15 cellular contexts compared by ENCODE assay signal in genomic region chr9:127583605-127584053, GRCh38. TPM values are rescaled to one million over a fixed set of nuclear protein-coding genes. Genes with fewer than 3 reads are reported as not detected.
DNase-seq lines count a peak whose midpoint lies in the region; ATAC-seq, FAIRE-seq and TF ChIP-seq lines count a peak whose summit lies in the region.
"Had no signal": no experiment of that assay in that cellular context is flagged by ENCODE, and none has a peak within 500 bp of the region (broad histone marks: within the 10 kb centered on the region; RNA-seq: fewer than 3 reads in every experiment).

No MANE protein-coding gene starts in this region.

- H3K9ac ChIP-seq in K562 (ENCODE audit: insufficient read depth in 1 of 2, low read depth in 2 of 2, low read length in 2 of 2) = no peak overlapping the region

- TF ChIP-seq POLR2A in K562 (conservative IDR thresholded peaks at IDR 0.05) = no peak
- no peak for TF ChIP-seq POLR2A in upper lobe of left lung (IDR thresholded peaks at IDR 0.05)

- TF ChIP-seq CTCF in K562 (IDR thresholded peaks at IDR 0.05 in 2 of 3, conservative IDR thresholded peaks at IDR 0.05 in 1 of 3; ENCODE audit: insufficient read depth in 2 of 3, low read depth in 1 of 3, low read length in 3 of 3) (no peak), upper lobe of left lung (IDR thresholded peaks at IDR 0.05) (peak in 1 of 6 experiments; percentile 5), D721Med (IDR thresholded peaks at IDR 0.05; ENCODE audit: insufficient read depth, missing control alignments) (no peak)

- in situ Hi-C loops in K562 (cut with MboI) = loop anchor here (10.0 kb wide), 1 partner anchor 379 kb away; no protein-coding TSS in a partner anchor
- in situ Hi-C loops in G401 (cut with HindIII; ENCODE audit: low sequenced_read_pairs) = no loop called here

- no peaks in the 10 kb centered on the region for H3K9me1 ChIP-seq in K562 (ENCODE audit: control insufficient read depth, insufficient read depth, low read length)

- H3K27ac ChIP-seq in K562 (ENCODE audit: extremely low read depth, low read depth, low read length) (no peak overlapping the region), upper lobe of left lung (peak overlapping the region; percentile 26 to 76 (median 60))

- H3K27me3 ChIP-seq in K562 (ENCODE audit: control insufficient read depth in 2 of 2, insufficient read depth in 2 of 2, low read length in 2 of 2) (no peaks in the 10 kb centered on the region), upper lobe of left lung (no peaks in the 10 kb centered on the region)

- H3K4me3 ChIP-seq in K562 = no peak overlapping the region
- no peak overlapping the region for H3K4me3 ChIP-seq in upper lobe of left lung

- H3K36me3 ChIP-seq in K562 (ENCODE audit: control insufficient read depth, insufficient read depth, low read length) (no peaks in the 10 kb centered on the region), upper lobe of left lung (no peaks in the 10 kb centered on the region)

- TF ChIP-seq EP300 in K562 (IDR thresholded peaks at IDR 0.05; ENCODE audit: low read length) (no peak), upper lobe of left lung (IDR thresholded peaks at IDR 0.05) (no peak)

- no peak for ATAC-seq in K562
- no peak for ATAC-seq in upper lobe of left lung (ENCODE audit: low FRiP score in 2 of 2)
- ATAC-seq: left ventricle myocardium superior; stimulated activated memory B cell treated with anti-CD40 and anti-IgM and Interleukin-4, amounts not matched to agents 10 μg/mL and 1 μg/mL and 100 μg/mL, for 72 hours had no signal

- no peaks in the 10 kb centered on the region for H4K20me1 ChIP-seq in K562 (replicated peaks; ENCODE audit: control insufficient read depth, insufficient read depth, low read length)

- H3K9me3 ChIP-seq in K562 (replicated peaks; ENCODE audit: control insufficient read depth, insufficient read depth, low read depth, low read length) (no peaks in the 10 kb centered on the region), upper lobe of left lung (no peaks in the 10 kb centered on the region)

- POLR2A ChIA-PET in K562 (lab: Yijun Ruan, JAX) = interaction anchor here (1.3 kb wide), 1 partner anchor 75 kb away, joined by 3 read pairs; no protein-coding TSS in a partner anchor

- WGBS in K562 (ENCODE audit: insufficient coverage, low coverage, missing lambda C conversion rate) = 20% methylated on average over 1 of the region's 1 CpG
- 24 to 35% methylated on average over 1 of the region's 1 CpG for WGBS in upper lobe of left lung, 2 donors

- peak; percentile 42 for DNase-seq in SIG-M5 treated with dmso at 0.1 percent for 504 hours (lab: John Stamatoyannopoulos, UW; ENCODE audit: unreplicated experiment)
- DNase-seq in SIG-M5 (lab: John Stamatoyannopoulos, UW) = no peak
- no peak for DNase-seq in K562 (ENCODE audit: extremely low read depth in 1 of 4, low spot score in 3 of 4)
- DNase-seq in iris pigment epithelial cell (ENCODE audit: low read depth) = peak; percentile 76
- no peak for DNase-seq in upper lobe of left lung
- no peak for DNase-seq in D721Med (ENCODE audit: insufficient read length, low spot score)
- no peak for DNase-seq in DMS79 treated with DMSO at 0.1 percent for 48 hours (lab: John Stamatoyannopoulos, UW)
- DNase-seq in G401 (ENCODE audit: low spot score) = no peak
- DNase-seq: activated B cell treated with CpG ODN at 0.5 μM for 24 hours; DMS153; left ventricle myocardium superior; NCI-H524 treated with DMSO at 0.1 percent for 48 hours; stimulated activated CD4-positive, alpha-beta T cell treated with anti-CD3 and anti-CD28 coated beads, Interleukin-2, amount 100 ng/mL, for 24 hours had no signal

- H3K79me2 ChIP-seq in K562 (ENCODE audit: control insufficient read depth, insufficient read depth, low read length) = no peaks in the 10 kb centered on the region

- intact Hi-C loops in K562 (cut with micrococcal nuclease) = no loop called here

- TF ChIP-seq RAD21 in K562 (CRISPR knock-in tag; conservative IDR thresholded peaks at IDR 0.05 in 1 of 2, IDR thresholded peaks at IDR 0.05 in 1 of 2) = no peak

- H2AFZ ChIP-seq in K562 (ENCODE audit: low read depth, low read length) = no peak overlapping the region

- H3K4me2 ChIP-seq in K562 (ENCODE audit: insufficient read depth, low read length) = no peak overlapping the region

- BruUV-seq in K562 (replicated peaks; lab: Mats Ljungman, UMichigan) = no TSS peak

- H3K4me1 ChIP-seq in K562 (replicated peaks in 1 of 2; ENCODE audit: control insufficient read depth in 2 of 2, insufficient read depth in 2 of 2, low read length in 2 of 2) = peaks cover 13 to 23% of the 10 kb centered on the region in 2 experiments; a peak in 4 of 5 replicates
- H3K4me1 ChIP-seq in upper lobe of left lung = peaks cover 27 to 63% (median 32%) of the 10 kb centered on the region in 4 donors

- no peak for FAIRE-seq in K562 (lab: Jason Lieb, UNC)
- no peak for FAIRE-seq in D721Med (lab: Jason Lieb, UNC)
- FAIRE-seq: A204.1 had no signal

- CTCF ChIA-PET in K562 (lab: Yijun Ruan, JAX; ENCODE audit: low intra/inter-chr PET ratio) = no interaction called here

TF ChIP-seq in K562, 482 proteins besides CTCF, POLR2A, EP300 and RAD21:
- TF ChIP-seq ZBED1 (IDR thresholded peaks at IDR 0.05) (no peak), ZFP36 (IDR thresholded peaks at IDR 0.05; ENCODE audit: low read depth, low read length, partially characterized antibody) (peak; percentile 54), RBM25 (IDR thresholded peaks at IDR 0.05; ENCODE audit: low read depth, low read length, severe bottlenecking) (peak; percentile 31), SRSF1 (IDR thresholded peaks at IDR 0.05; ENCODE audit: low read depth, low read length) (no peak), FOXJ3 (CRISPR knock-in tag; IDR thresholded peaks at IDR 0.05) (no peak), BHLHE40 (IDR thresholded peaks at IDR 0.05; ENCODE audit: low read length) (no peak), PHF20 (IDR thresholded peaks at IDR 0.05; ENCODE audit: partially characterized antibody) (no peak), EGR1 (conservative IDR thresholded peaks at IDR 0.05) (no peak)
- TF ChIP-seq, protein P1, sequence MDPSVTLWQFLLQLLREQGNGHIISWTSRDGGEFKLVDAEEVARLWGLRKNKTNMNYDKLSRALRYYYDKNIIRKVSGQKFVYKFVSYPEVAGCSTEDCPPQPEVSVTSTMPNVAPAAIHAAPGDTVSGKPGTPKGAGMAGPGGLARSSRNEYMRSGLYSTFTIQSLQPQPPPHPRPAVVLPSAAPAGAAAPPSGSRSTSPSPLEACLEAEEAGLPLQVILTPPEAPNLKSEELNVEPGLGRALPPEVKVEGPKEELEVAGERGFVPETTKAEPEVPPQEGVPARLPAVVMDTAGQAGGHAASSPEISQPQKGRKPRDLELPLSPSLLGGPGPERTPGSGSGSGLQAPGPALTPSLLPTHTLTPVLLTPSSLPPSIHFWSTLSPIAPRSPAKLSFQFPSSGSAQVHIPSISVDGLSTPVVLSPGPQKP (CRISPR knock-in tag; IDR thresholded peaks at IDR 0.05) = no peak

RNA-seq across cellular contexts. Expression of gene STXBP1, which starts 28.4 kb away (rescaled TPM):
- total RNA-seq in K562 (2011; cell fraction: chromatin; rRNA removed; ENCODE audit: low replicate concordance) = 36.4 and 43.1 TPM in 2 replicates
- 15.3 and 19.2 TPM in 2 replicates for total RNA-seq in K562 (2011; cell fraction: nucleolus; rRNA removed)
- 30.8 and 40.9 TPM in 2 replicates for total RNA-seq in K562 (2011; cell fraction: nucleoplasm; rRNA removed)
- total RNA-seq in K562 (2014; rRNA removed) = 9.7 and 14.7 TPM in 2 replicates
- total RNA-seq in K562 (2014; rRNA removed; fragmentation: Illumina TruSeq; extraction: Trizol) = 5.6 and 6.0 TPM in 2 replicates
- total RNA-seq in K562 (2015; rRNA removed; fragmentation: Illumina TruSeq; extraction: Trizol) = 4.4 and 4.6 TPM in 2 replicates
- total RNA-seq in K562 (2021) = 32.5 and 35.1 TPM in 2 replicates
- polyA plus RNA-seq in K562 (2011; rRNA removed) = 11.1 and 15.9 TPM in 2 replicates
- polyA plus RNA-seq in K562 (2011; cell fraction: cytosol; rRNA removed) = 9.6 and 10.4 TPM in 2 replicates
- 19.9 and 22.9 TPM in 2 replicates for polyA plus RNA-seq in K562 (2011; cell fraction: nucleus; rRNA removed)
- polyA plus RNA-seq in K562 (2012) = 24.2 and 28.8 TPM in 2 replicates
- polyA plus RNA-seq in K562 (2014; fragmentation: Illumina TruSeq; extraction: Trizol) = 20.2 and 23.8 TPM in 2 replicates
- 1 to 10 TPM; 6.2 to 8.1 TPM for polyA plus RNA-seq in K562 (2014; fragmentation: Nextera tagmentation; extraction: Ambion mirVana)
- polyA plus RNA-seq in K562 (2014; rRNA removed) = 10.9 and 12.7 TPM in 2 replicates
- polyA minus RNA-seq in K562 (2011; rRNA and poly(A)+ RNA removed) = 9.1 and 12.1 TPM in 2 replicates
- 15.6 and 23.9 TPM in 2 replicates for polyA minus RNA-seq in K562 (2011; cell fraction: cytosol; rRNA and poly(A)+ RNA removed)
- 7.0 and 13.6 TPM in 2 replicates for polyA minus RNA-seq in K562 (2011; cell fraction: nucleus; rRNA and poly(A)+ RNA removed)
- total RNA-seq in upper lobe of left lung = 100 to 1,000 TPM in 2 of 6 donors, 10 to 100 TPM in 4; 44.6 to 124 (median 76.1) TPM
- 2.8 and 11.2 TPM in 2 replicates for total RNA-seq in G401 (2014; rRNA removed; shearing (Covaris generic))

Comparison
In these comparisons a context has a peak if more than half of its experiments do, and no peak if none do; other contexts are left out.
1. DNase-seq: peak in SIG-M5 treated with dmso at 0.1 percent for 504 hours (single experiment) and iris pigment epithelial cell (single experiment); none in SIG-M5 (single experiment), K562 (0 of 4), upper lobe of left lung (0 of 2), D721Med (single experiment), DMS79 treated with DMSO at 0.1 percent for 48 hours (single experiment) and G401 (single experiment).